ENCODE assay signal across 38 cellular contexts in genomic region chr19:15727724-15728123, GRCh38. TPM values are rescaled to one million over a fixed set of nuclear protein-coding genes. Genes with fewer than 3 reads are reported as not detected.
"Had no signal": no experiment of that assay in that cellular context is flagged by ENCODE, and none has a peak within 500 bp of the region (broad histone marks: within the 10 kb centered on the region; RNA-seq: fewer than 3 reads in every experiment).

A gene with protein sequence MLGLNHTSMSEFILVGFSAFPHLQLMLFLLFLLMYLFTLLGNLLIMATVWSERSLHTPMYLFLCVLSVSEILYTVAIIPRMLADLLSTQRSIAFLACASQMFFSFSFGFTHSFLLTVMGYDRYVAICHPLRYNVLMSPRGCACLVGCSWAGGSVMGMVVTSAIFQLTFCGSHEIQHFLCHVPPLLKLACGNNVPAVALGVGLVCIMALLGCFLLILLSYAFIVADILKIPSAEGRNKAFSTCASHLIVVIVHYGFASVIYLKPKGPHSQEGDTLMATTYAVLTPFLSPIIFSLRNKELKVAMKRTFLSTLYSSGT (plus strand): TSS chr19:15728024. CDS start chr19:15728044, 20 bp downstream.

- H3K4me1 Mint-ChIP-seq: activated B cell treated with CpG ODN at 0.5 μM for 24 hours; activated CD4-positive, alpha-beta T cell treated with anti-CD3 and anti-CD28 coated beads, Interleukin-2, amount 10 ng/mL, durations not matched to agents 24 days and 14 days; activated naive CD8-positive, alpha-beta T cell treated with anti-CD3 and anti-CD28 coated beads, Interleukin-2, amount 10 ng/mL, durations not matched to agents 7 days and 5 days; activated naive CD8-positive, alpha-beta T cell treated with anti-CD3 and anti-CD28 coated beads, Interleukin-2, amount 50 U/mL, for 24 hours; brain had no signal

- H3K27ac Mint-ChIP-seq: activated B cell treated with CpG ODN at 0.5 μM for 24 hours; activated CD4-positive, alpha-beta memory T cell treated with anti-CD3 and anti-CD28 coated beads for 36 hours; activated CD4-positive, alpha-beta T cell treated with anti-CD3 and anti-CD28 coated beads, Interleukin-2, amount 10 ng/mL, durations not matched to agents 24 days and 14 days; activated CD8-positive, alpha-beta T cell treated with anti-CD3 and anti-CD28 coated beads for 36 hours; activated naive CD4-positive, alpha-beta T cell treated with anti-CD3 and anti-CD28 coated beads for 36 hours; activated naive CD8-positive, alpha-beta T cell; activated naive CD8-positive, alpha-beta T cell treated with anti-CD3 and anti-CD28 coated beads, Interleukin-2, amount 10 ng/mL, durations not matched to agents 7 days and 5 days; activated naive CD8-positive, alpha-beta T cell treated with anti-CD3 and anti-CD28 coated beads, Interleukin-2, amount 50 U/mL, for 24 hours; activated T-cell treated with anti-CD3 and anti-CD28 coated beads, Interleukin-2, amount 50 U/mL, for 24 hours; activated T-helper 2 cell treated with anti-CD3 and anti-CD28 coated beads, Interferon-gamma antibody, Interleukin-2, Interleukin-4, amounts not matched to agents 10 μg/mL and 5 μg/mL and 100 μg/mL, durations not matched to agents 14 hours and 24 hours and 36 hours; brain; T-cell; T-helper 2 cell treated with Interferon-gamma antibody and Interleukin-4, amounts not matched to agents 5 μg/mL and 100 μg/mL, for 36 hours had no signal

- H3K4me1 ChIP-seq: ascending aorta had no signal

- H3K9me3 Mint-ChIP-seq: activated B cell treated with CpG ODN at 0.5 μM for 24 hours; activated CD4-positive, alpha-beta T cell treated with anti-CD3 and anti-CD28 coated beads, Interleukin-2, amount 10 ng/mL, durations not matched to agents 24 days and 14 days; activated naive CD4-positive, alpha-beta T cell treated with anti-CD3 and anti-CD28 coated beads for 36 hours; activated naive CD8-positive, alpha-beta T cell treated with anti-CD3 and anti-CD28 coated beads, Interleukin-2, amount 10 ng/mL, durations not matched to agents 7 days and 5 days; activated naive CD8-positive, alpha-beta T cell treated with anti-CD3 and anti-CD28 coated beads, Interleukin-2, amount 50 U/mL, for 24 hours; activated T-cell treated with anti-CD3 and anti-CD28 coated beads, Interleukin-2, amount 50 U/mL, for 24 hours; activated T-helper 2 cell treated with anti-CD3 and anti-CD28 coated beads, Interferon-gamma antibody, Interleukin-2, Interleukin-4, amounts not matched to agents 10 μg/mL and 5 μg/mL and 100 μg/mL, durations not matched to agents 14 hours and 24 hours and 36 hours; central memory CD8-positive, alpha-beta T cell; T-helper 2 cell treated with Interferon-gamma antibody and Interleukin-4, amounts not matched to agents 5 μg/mL and 100 μg/mL, for 36 hours had no signal

- DNase-seq: activated B cell treated with CpG ODN at 0.5 μM for 24 hours; activated CD4-positive, alpha-beta memory T cell treated with anti-CD3 and anti-CD28 coated beads for 36 hours; activated CD4-positive, alpha-beta T cell treated with anti-CD3 and anti-CD28 coated beads for 4 hours; activated CD4-positive, alpha-beta T cell treated with anti-CD3 and anti-CD28 coated beads, Interleukin-2, amount 50 U/mL, for 1 hour; activated CD4-positive, alpha-beta T cell treated with anti-CD3 and anti-CD28 coated beads, Interleukin-2, amount 50 U/mL, for 4 hours; activated CD4-positive, CD25-positive, alpha-beta regulatory T cell treated with anti-CD3 and anti-CD28 coated beads, Interleukin-2, amount 50 U/mL, for 72 hours; activated CD8-positive, alpha-beta memory T cell treated with anti-CD3 and anti-CD28 coated beads, Interleukin-2, amount 50 U/mL, for 4 hours; activated CD8-positive, alpha-beta T cell treated with anti-CD3 and anti-CD28 coated beads for 36 hours; activated effector memory CD4-positive, alpha-beta T cell treated with Interleukin-2 at 50 U/mL for 16 hours; activated gamma-delta T cell; activated naive CD4-positive, alpha-beta T cell treated with anti-CD3 and anti-CD28 coated beads for 36 hours; activated naive CD4-positive, alpha-beta T cell treated with anti-CD3 and anti-CD28 coated beads, Interleukin-2, amount 50 U/mL, for 16 hours; activated naive CD8-positive, alpha-beta T cell treated with anti-CD3 and anti-CD28 coated beads, Interleukin-2, amount 10 ng/mL, durations not matched to agents 7 days and 5 days; activated naive CD8-positive, alpha-beta T cell treated with anti-CD3 and anti-CD28 coated beads, Interleukin-2, amount 50 U/mL, for 24 hours; activated T-cell treated with anti-CD3 and anti-CD28 coated beads for 4 hours; activated T-cell treated with anti-CD3 and anti-CD28 coated beads, Interleukin-2, amount 50 U/mL, for 24 hours; activated T-cell treated with anti-CD3 and anti-CD28 coated beads, Interleukin-2, amount 50 U/mL, for 48 hours; amygdala; anterior cingulate cortex; caudate nucleus; cerebellar nuclear complex; T-cell; T-helper 2 cell; T-helper 9 cell had no signal

- H3K27me3 ChIP-seq: ascending aorta, cardiac muscle cell had no signal

- H3K36me3 Mint-ChIP-seq: activated naive CD8-positive, alpha-beta T cell; activated naive CD8-positive, alpha-beta T cell treated with anti-CD3 and anti-CD28 coated beads, Interleukin-2, amount 10 ng/mL, durations not matched to agents 7 days and 5 days; brain; T-cell had no signal

- H3K27ac ChIP-seq: ascending aorta, cardiac muscle cell, VCaP had no signal

- H3K9me3 ChIP-seq: ascending aorta had no signal

- H3K36me3 ChIP-seq: ascending aorta, cardiac muscle cell had no signal

- H3K4me3 ChIP-seq: ascending aorta, cardiac muscle cell had no signal

- ATAC-seq: activated CD8-positive, alpha-beta T cell treated with anti-CD3 and anti-CD28 coated beads for 36 hours; activated naive CD8-positive, alpha-beta T cell treated with anti-CD3 and anti-CD28 coated beads, Interleukin-2, amount 50 U/mL, for 24 hours; T-cell had no signal

- H3K4me3 Mint-ChIP-seq: activated B cell treated with CpG ODN at 0.5 μM for 24 hours; activated CD4-positive, alpha-beta memory T cell treated with anti-CD3 and anti-CD28 coated beads for 36 hours; activated CD4-positive, alpha-beta T cell treated with anti-CD3 and anti-CD28 coated beads, Interleukin-2, amount 10 ng/mL, durations not matched to agents 24 days and 14 days; activated CD8-positive, alpha-beta T cell treated with anti-CD3 and anti-CD28 coated beads for 36 hours; activated naive CD4-positive, alpha-beta T cell treated with anti-CD3 and anti-CD28 coated beads for 36 hours; activated naive CD8-positive, alpha-beta T cell; activated naive CD8-positive, alpha-beta T cell treated with anti-CD3 and anti-CD28 coated beads, Interleukin-2, amount 10 ng/mL, durations not matched to agents 7 days and 5 days; activated naive CD8-positive, alpha-beta T cell treated with anti-CD3 and anti-CD28 coated beads, Interleukin-2, amount 50 U/mL, for 24 hours; activated T-cell treated with anti-CD3 and anti-CD28 coated beads, Interleukin-2, amount 50 U/mL, for 24 hours; brain; central memory CD8-positive, alpha-beta T cell; T-cell; T-helper 2 cell treated with Interferon-gamma antibody and Interleukin-4, amounts not matched to agents 5 μg/mL and 100 μg/mL, for 36 hours had no signal

RNA-seq across cellular contexts. Expression of the gene that starts here (rescaled TPM):
- total RNA-seq: activated B cell treated with CpG ODN at 0.5 μM for 24 hours; activated CD4-positive, alpha-beta memory T cell treated with anti-CD3 and anti-CD28 coated beads for 36 hours; activated CD4-positive, alpha-beta T cell treated with anti-CD3 and anti-CD28 coated beads, Interleukin-2, amount 10 ng/mL, durations not matched to agents 24 days and 14 days; activated CD8-positive, alpha-beta memory T cell treated with anti-CD3 and anti-CD28 coated beads for 36 hours; activated CD8-positive, alpha-beta T cell treated with anti-CD3 and anti-CD28 coated beads for 36 hours; activated naive CD4-positive, alpha-beta T cell treated with anti-CD3 and anti-CD28 coated beads for 36 hours; activated naive CD8-positive, alpha-beta T cell treated with anti-CD3 and anti-CD28 coated beads, Interleukin-2, amount 10 ng/mL, durations not matched to agents 7 days and 5 days; activated T-helper 2 cell treated with anti-CD3 and anti-CD28 coated beads, Interferon-gamma antibody, Interleukin-2, Interleukin-4, amounts not matched to agents 10 μg/mL and 5 μg/mL and 100 μg/mL, durations not matched to agents 14 hours and 24 hours and 36 hours; ascending aorta; bronchial epithelial cell; cardiac muscle cell; chondrocyte; T-cell; T-helper 1 cell treated with Interleukin-12 subunit alpha and Interleukin-12 subunit beta and Interleukin-4 antibody, amounts not matched to agents 30 ng/mL and 1 ng/mL, for 36 hours had no signal
- polyA plus RNA-seq: adipose tissue, cardiac muscle cell had no signal
